31 cellular contexts compared by ENCODE assay signal in genomic region chr17:67054608-67055007, GRCh38. TPM values are rescaled to one million over a fixed set of nuclear protein-coding genes. Genes with fewer than 3 reads are reported as not detected.
"Had no signal": no experiment of that assay in that cellular context is flagged by ENCODE, and none has a peak within 500 bp of the region (broad histone marks: within the 10 kb centered on the region; RNA-seq: fewer than 3 reads in every experiment).

No MANE protein-coding gene starts in this region.

- DNase-seq: activated CD4-positive, alpha-beta T cell treated with anti-CD3 and anti-CD28 coated beads, Interleukin-2, amount 10 ng/mL, durations not matched to agents 7 days and 5 days; activated CD4-positive, CD25-positive, alpha-beta regulatory T cell treated with anti-CD3 and anti-CD28 coated beads, Interleukin-2, amount 50 U/mL, for 72 hours; activated CD8-positive, alpha-beta T cell treated with anti-CD3 and anti-CD28 coated beads for 36 hours; activated naive CD4-positive, alpha-beta T cell; activated T-cell treated with anti-CD3 and anti-CD28 coated beads, Interleukin-2, amount 50 U/mL, for 4 hours; brain microvascular endothelial cell; central memory CD4-positive, alpha-beta T cell; dermis blood vessel endothelial cell; effector memory CD4-positive, alpha-beta T cell; foreskin melanocyte; glutamatergic neuron; hippocampal formation; kidney glomerular epithelial cell; left lung; mammary epithelial cell; midbrain; stimulated activated CD4-positive, alpha-beta T cell treated with anti-CD3 and anti-CD28 coated beads, Interleukin-4, amount 100 ng/mL, for 1 hour; stimulated activated naive CD4-positive, alpha-beta T cell; T-cell; testis had no signal

- FAIRE-seq: endothelial cell of umbilical vein, TTC549 had no signal

- H3K9me3 ChIP-seq: adrenal gland, ascending aorta, testis had no signal

- H3K27ac ChIP-seq: adrenal gland, ascending aorta, brain microvascular endothelial cell, left lung, spleen, testis, WERI-Rb-1 had no signal

- H3K4me3 ChIP-seq: adrenal gland, ascending aorta, left lung, spleen, testis had no signal

- H3K4me1 ChIP-seq: adrenal gland, ascending aorta, left lung, spleen, testis had no signal

- ATAC-seq: activated CD8-positive, alpha-beta T cell treated with anti-CD3 and anti-CD28 coated beads for 36 hours; activated T-cell treated with anti-CD3 and anti-CD28 coated beads, Interleukin-2, amount 50 U/mL, for 4 hours; esophagus mucosa; left lung; T-cell had no signal

- H3K27me3 ChIP-seq: adrenal gland, ascending aorta, brain microvascular endothelial cell, left lung, spleen, testis had no signal

- H3K36me3 ChIP-seq: adrenal gland, ascending aorta, brain microvascular endothelial cell, left lung, spleen, WERI-Rb-1 had no signal

RNA-seq across cellular contexts. Expression of gene CACNG1, which starts 10.3 kb away (rescaled TPM):
- total RNA-seq: activated CD4-positive, alpha-beta T cell treated with anti-CD3 and anti-CD28 coated beads, Interleukin-2, amount 10 ng/mL, durations not matched to agents 7 days and 5 days; activated CD8-positive, alpha-beta T cell treated with anti-CD3 and anti-CD28 coated beads for 36 hours; activated T-cell treated with anti-CD3 and anti-CD28 coated beads, Interleukin-2, amount 50 U/mL, for 4 hours; activated T-helper 2 cell treated with anti-CD3 and anti-CD28 coated beads, Interferon-gamma antibody, Interleukin-2, Interleukin-4, amounts not matched to agents 10 μg/mL and 5 μg/mL and 100 μg/mL, durations not matched to agents 14 hours and 24 hours and 36 hours; ascending aorta; dermis blood vessel endothelial cell; endothelial cell of umbilical vein; esophagus mucosa; left lung; mammary epithelial cell; osteoblast; posterior vena cava; renal cortical epithelial cell; spleen; T-cell; testis had no signal
- polyA plus RNA-seq: endothelial cell of umbilical vein, mammary epithelial cell, spleen had no signal
